Comparison of ENCODE assay signal across 8 cellular contexts in genomic region chr2:161161074-161161577, GRCh38. TPM values are rescaled to one million over a fixed set of nuclear protein-coding genes. Genes with fewer than 3 reads are reported as not detected.
DNase-seq lines count a peak whose midpoint lies in the region; ATAC-seq, FAIRE-seq and TF ChIP-seq lines count a peak whose summit lies in the region.

No MANE protein-coding gene starts in this region.

- DNase-seq in activated CD4-positive, alpha-beta T cell treated with anti-CD3 and anti-CD28 coated beads for 36 hours = no peak
- DNase-seq in activated CD4-positive, alpha-beta T cell treated with anti-CD3 and anti-CD28 coated beads for 48 hours = no peak
- no peak for DNase-seq in adrenal gland
- DNase-seq in HepG2 (ENCODE audit: low spot score) = peak; percentile 14
- DNase-seq in tibial nerve (ENCODE audit: low spot score in 2 of 2) = no peak
- DNase-seq in NCI-H2029 (lab: John Stamatoyannopoulos, UW) = no peak

- H3K9me3 Mint-ChIP-seq in activated CD4-positive, alpha-beta T cell treated with anti-CD3 and anti-CD28 coated beads for 36 hours (ENCODE audit: low read depth) = no peaks in the 10 kb centered on the region

- CTCF ChIA-PET in activated CD4-positive, alpha-beta T cell treated with anti-CD3 and anti-CD28 coated beads for 36 hours (lab: Charles Lee) = interaction anchor here (0.7 to 1.4 kb wide), 4 partner anchors 38 to 112 kb away, joined by 3 to 4 read pairs (median 3); no protein-coding TSS in a partner anchor
- CTCF ChIA-PET in HepG2 (lab: Yijun Ruan, JAX; ENCODE audit: low intra/inter-chr PET ratio, low total read pairs) = no interaction called here

- peaks cover 34% of the 10 kb centered on the region for H3K36me3 Mint-ChIP-seq in activated CD4-positive, alpha-beta T cell treated with anti-CD3 and anti-CD28 coated beads for 36 hours (ENCODE audit: low read depth)

- 0 to 1% (median 1%) methylated on average over 11 of the region's 11 CpGs for WGBS in adrenal gland, 4 donors
- WGBS in HepG2 (ENCODE audit: low lambda C conversion rate) = 0% methylated on average over 11 of the region's 11 CpGs
- 0 to 1% methylated on average over 11 of the region's 11 CpGs for WGBS in tibial nerve, 2 donors

- peaks cover 55% of the 10 kb centered on the region for H3K79me2 ChIP-seq in HepG2 (ENCODE audit: insufficient read depth, low read length)

- TF ChIP-seq CTCF in adrenal gland (IDR thresholded peaks at IDR 0.05) = no peak
- no peak for TF ChIP-seq CTCF in HepG2 (CRISPR knock-in tag; IDR thresholded peaks at IDR 0.05)
- TF ChIP-seq CTCF in tibial nerve (IDR thresholded peaks at IDR 0.05) = no peak

- POLR2A ChIA-PET in activated CD4-positive, alpha-beta T cell treated with anti-CD3 and anti-CD28 coated beads for 36 hours (lab: Charles Lee) = no interaction called here
- POLR2A ChIA-PET in HepG2 (lab: Yijun Ruan, JAX) = interaction anchor here (0.8 to 2.1 kb wide), 6 partner anchors 9 to 147 kb away, joined by 3 to 5 read pairs (median 4); partner anchors contain the start of gene PSMD14

- H3K4me3 ChIP-seq in HUES48 (ENCODE audit: low read depth, low read length) (peak overlapping the region; percentile 93), adrenal gland (peak overlapping the region; percentile 28 to 98 (median 68)), HepG2 (replicated peaks in 1 of 3; ENCODE audit: insufficient read depth in 1 of 3, low read depth in 2 of 3, low read length in 3 of 3) (peak overlapping the region; percentile 90 to 100 (median 96)), tibial nerve (peak overlapping the region; percentile 61 to 90 (median 72))

- peak overlapping the region; percentile 91 for H3K4me3 Mint-ChIP-seq in activated CD4-positive, alpha-beta T cell treated with anti-CD3 and anti-CD28 coated beads for 36 hours

- H3K4me1 Mint-ChIP-seq in activated CD4-positive, alpha-beta T cell treated with anti-CD3 and anti-CD28 coated beads for 36 hours = peaks cover 57% of the 10 kb centered on the region

- ATAC-seq in activated CD4-positive, alpha-beta T cell treated with anti-CD3 and anti-CD28 coated beads for 36 hours = peak; percentile 31
- ATAC-seq in HepG2 (peak; percentile 8), GM18858 (IDR thresholded peaks at IDR 0.05; ENCODE audit: unreplicated experiment) (no peak)

- TF ChIP-seq RAD21 in HepG2 (CRISPR knock-in tag; IDR thresholded peaks at IDR 0.05) = no peak; the same call in 1 of the 2 replicates

- in situ Hi-C loops in HepG2 (cut with HindIII; ENCODE audit: extremely low pct_ligation_motif_present, low pct_unique_long_range_greater_than_20kb) = no loop called here

- H3K4me1 ChIP-seq in HUES48 (ENCODE audit: control insufficient read depth, insufficient read depth, low read length) (peaks cover 7% of the 10 kb centered on the region; the same call in 1 of the 2 replicates), adrenal gland (replicated peaks in 1 of 2) (peaks cover 15 to 54% of the 10 kb centered on the region in 2 donors), HepG2 (ENCODE audit: insufficient read depth, low read length) (peaks cover 58% of the 10 kb centered on the region), tibial nerve (peaks cover 0 to 56% (median 35%) of the 10 kb centered on the region in 4 donors)

- TF ChIP-seq POLR2A in adrenal gland (IDR thresholded peaks at IDR 0.05) (no peak), HepG2 (IDR thresholded peaks at IDR 0.05; ENCODE audit: insufficient read depth in 1 of 2, low read depth in 2 of 2, low read length in 2 of 2) (peak in 1 of 2 experiments; percentile 53; a peak in 1 of 4 replicates), tibial nerve (IDR thresholded peaks at IDR 0.05) (no peak)

- H2AFZ ChIP-seq in HepG2 (ENCODE audit: low read length) = no peak overlapping the region

- H4K20me1 ChIP-seq in HepG2 (ENCODE audit: insufficient read depth, low read length) = peaks cover 9% of the 10 kb centered on the region; the same call in 1 of the 2 replicates

- H3K27me3 Mint-ChIP-seq in activated CD4-positive, alpha-beta T cell treated with anti-CD3 and anti-CD28 coated beads for 36 hours = no peaks in the 10 kb centered on the region

- TF ChIP-seq EP300 in HepG2 (IDR thresholded peaks at IDR 0.05; ENCODE audit: low read depth in 2 of 2, low read length in 2 of 2) (no peak), HepG2 (CRISPR knock-in tag; IDR thresholded peaks at IDR 0.05; ENCODE audit: borderline replicate concordance) (no peak), tibial nerve (IDR thresholded peaks at IDR 0.05) (no peak)

- peak overlapping the region; percentile 95 for H3K9ac ChIP-seq in HUES48 (ENCODE audit: low read depth, low read length)
- peak overlapping the region; percentile 100 for H3K9ac ChIP-seq in HepG2 (ENCODE audit: insufficient read depth, low read depth, low read length)

- intact Hi-C loops in activated CD4-positive, alpha-beta T cell treated with anti-CD3 and anti-CD28 coated beads for 36 hours (cut with DNase I, micrococcal nuclease) = loop anchor here (2.0 to 10.0 kb wide), 10 partner anchors 39 to 1876 kb away; partner anchors contain the start of genes LY75 (in 2 of the 2), RBMS1 (in 2 of the 2), MARCHF7 (in 1 of the 2) and WDSUB1 (in 1 of the 2)
- intact Hi-C loops in adrenal gland (cut with DNase I) (no loop called here), HepG2 (cut with micrococcal nuclease; ENCODE audit: unreplicated experiment) (loop anchor here (1.0 kb wide), 1 partner anchor 9 kb away; no protein-coding TSS in a partner anchor)

- H3K9me3 ChIP-seq in HUES48 (ENCODE audit: control insufficient read depth, insufficient read depth, low read length) = no peaks in the 10 kb centered on the region
- no peaks in the 10 kb centered on the region for H3K9me3 ChIP-seq in adrenal gland (replicated peaks in 1 of 3)
- no peaks in the 10 kb centered on the region for H3K9me3 ChIP-seq in HepG2 (ENCODE audit: low read length)
- no peaks in the 10 kb centered on the region for H3K9me3 ChIP-seq in tibial nerve

- H3K36me3 ChIP-seq in HUES48 (ENCODE audit: control insufficient read depth, insufficient read depth, low read length) (peaks cover 16% of the 10 kb centered on the region), adrenal gland (replicated peaks in 1 of 2) (peaks cover 0 to 11% of the 10 kb centered on the region in 2 donors), HepG2 (replicated peaks in 1 of 2; ENCODE audit: control insufficient read depth in 1 of 2, insufficient read depth in 2 of 2, low read length in 2 of 2) (peaks cover 5 to 17% of the 10 kb centered on the region in 2 experiments; a peak in 4 of 5 replicates), tibial nerve (peaks cover 0 to 13% (median 0%) of the 10 kb centered on the region in 3 donors)

- peak overlapping the region; percentile 99 for H3K27ac Mint-ChIP-seq in activated CD4-positive, alpha-beta T cell treated with anti-CD3 and anti-CD28 coated beads for 36 hours

- TSS peak; percentile 49 for BruUV-seq in HepG2 (replicated peaks; lab: Mats Ljungman, UMichigan)

- H3K27ac ChIP-seq in HUES48 (ENCODE audit: low read depth, low read length) (peak overlapping the region; percentile 91), adrenal gland (peak overlapping the region; percentile 93 to 99 (median 98)), HepG2 (ENCODE audit: extremely low read length, insufficient read depth, low read length) (peak overlapping the region; percentile 100), tibial nerve (peak overlapping the region; percentile 89 to 97 (median 94))

- H3K27me3 ChIP-seq in HUES48 (ENCODE audit: control insufficient read depth, insufficient read depth, low read length) (no peaks in the 10 kb centered on the region), adrenal gland (no peaks in the 10 kb centered on the region), HepG2 (ENCODE audit: control insufficient read depth in 1 of 2, insufficient read depth in 2 of 2, low read length in 2 of 2) (peaks cover 0 to 5% of the 10 kb centered on the region in 2 experiments; a peak in 1 of 5 replicates), tibial nerve (no peaks in the 10 kb centered on the region)

- peak overlapping the region; percentile 89 for H3K4me2 ChIP-seq in HepG2 (ENCODE audit: low read depth, low read length)

- FAIRE-seq in HepG2 (lab: Jason Lieb, UNC) = no peak

TF ChIP-seq in HepG2, 621 proteins besides CTCF, POLR2A, EP300 and RAD21 (continues in another document):
- TF ChIP-seq SRSF9 (IDR thresholded peaks at IDR 0.05; ENCODE audit: borderline replicate concordance, insufficient read depth, low read depth, low read length, poor library complexity, severe bottlenecking) (no peak), ZKSCAN8 (CRISPR knock-in tag; IDR thresholded peaks at IDR 0.05; ENCODE audit: borderline replicate concordance) (peak; percentile 11; the same call in 1 of the 2 replicates), ZNF816 (CRISPR knock-in tag; IDR thresholded peaks at IDR 0.05; ENCODE audit: borderline replicate concordance) (peak; percentile 68), ERF (CRISPR knock-in tag; IDR thresholded peaks at IDR 0.05) (peak; percentile 16; the same call in 1 of the 2 replicates)

RNA-seq across cellular contexts. Expression of gene TANK, which starts 0.9 kb away (rescaled TPM):
- 10 to 100 TPM; 54.6 to 59.7 TPM for total RNA-seq in activated CD4-positive, alpha-beta T cell treated with anti-CD3 and anti-CD28 coated beads for 36 hours
- 10 to 100 TPM; 45.7 to 90.9 (median 55.0) TPM for total RNA-seq in adrenal gland
- polyA plus RNA-seq in adrenal gland = 10 to 100 TPM; 23.7 to 82.8 (median 34.4) TPM
- total RNA-seq in HepG2 (2016; rRNA removed; fragmentation: Illumina TruSeq; extraction: Trizol) = 96.0 and 96.1 TPM in 2 replicates
- 65.4 and 82.9 TPM in 2 replicates for total RNA-seq in HepG2 (2016; cell fraction: cytosol; rRNA removed; fragmentation: Illumina TruSeq; extraction: Trizol; ENCODE audit: low read depth)
- total RNA-seq in HepG2 (2016; cell fraction: insoluble cytoplasmic fraction; rRNA removed; fragmentation: Illumina TruSeq; extraction: Trizol) = 99.7 and 101 TPM in 2 replicates
- 65.8 and 69.1 TPM in 2 replicates for total RNA-seq in HepG2 (2016; cell fraction: membrane; rRNA removed; fragmentation: Illumina TruSeq; extraction: Trizol)
- 205 and 214 TPM in 2 replicates for total RNA-seq in HepG2 (2016; cell fraction: nucleus; rRNA removed; fragmentation: Illumina TruSeq; extraction: Trizol)
- polyA plus RNA-seq in HepG2 (2011; rRNA removed) = 66.9 and 67.0 TPM in 2 replicates
- polyA plus RNA-seq in HepG2 (2011; cell fraction: cytosol; rRNA removed) = 27.9 and 40.9 TPM in 2 replicates
- 64.3 and 75.4 TPM in 2 replicates for polyA plus RNA-seq in HepG2 (2011; cell fraction: nucleus; rRNA removed)
- 107 and 108 TPM in 2 replicates for polyA plus RNA-seq in HepG2 (2012)
- polyA plus RNA-seq in HepG2 (2016; cell fraction: cytosol; fragmentation: Illumina TruSeq; extraction: Trizol; ENCODE audit: low read depth) = 45.0 and 56.0 TPM in 2 replicates
- polyA plus RNA-seq in HepG2 (2016; cell fraction: insoluble cytoplasmic fraction; fragmentation: Illumina TruSeq; extraction: Trizol; ENCODE audit: low read depth) = 87.1 and 87.7 TPM in 2 replicates
- 48.7 and 59.8 TPM in 2 replicates for polyA plus RNA-seq in HepG2 (2016; cell fraction: membrane; fragmentation: Illumina TruSeq; extraction: Trizol; ENCODE audit: low read depth)
- polyA plus RNA-seq in HepG2 (2016; cell fraction: nucleus; fragmentation: Illumina TruSeq; extraction: Trizol; ENCODE audit: insufficient read depth, low read depth) = 83.7 and 91.8 TPM in 2 replicates
- 8.0 and 20.2 TPM in 2 replicates for polyA minus RNA-seq in HepG2 (2011; rRNA and poly(A)+ RNA removed; ENCODE audit: low replicate concordance)
- polyA minus RNA-seq in HepG2 (2011; cell fraction: cytosol; rRNA and poly(A)+ RNA removed) = 34.8 and 35.3 TPM in 2 replicates
- 549 and 577 TPM in 2 replicates for polyA minus RNA-seq in HepG2 (2011; cell fraction: nucleus; rRNA and poly(A)+ RNA removed)
- total RNA-seq in tibial nerve = 10 to 100 TPM; 54.4 to 83.5 (median 75.1) TPM

Comparison
In these comparisons a context has a peak if more than half of its experiments do, and no peak if none do; other contexts are left out.
1. intact Hi-C loops: an anchor here in activated CD4-positive, alpha-beta T cell treated with anti-CD3 and anti-CD28 coated beads for 36 hours (2.0 to 10.0 kb wide) and HepG2 (1.0 kb wide); none called in adrenal gland.